1 cellular context compared by ENCODE assay signal in genomic region chr1:33255347-33256311, GRCh38.
TF ChIP-seq lines count a peak whose summit lies in the region.

No MANE protein-coding gene starts in this region.

TF ChIP-seq in HepG2, 621 proteins besides CTCF, POLR2A, EP300 and RAD21 (continued from another document and continues in another):
- TF ChIP-seq E2F2 (CRISPR knock-in tag; IDR thresholded peaks at IDR 0.05; ENCODE audit: borderline replicate concordance) (no peak), ZNF639 (CRISPR knock-in tag; conservative IDR thresholded peaks at IDR 0.05) (0 out of 2 replicates have a peak, but pooled peaks have one; percentile 48), ZBTB21 (CRISPR knock-in tag; IDR thresholded peaks at IDR 0.05) (no peak), TFE3 (CRISPR knock-in tag; IDR thresholded peaks at IDR 0.05) (no peak), DR1 (CRISPR knock-in tag; IDR thresholded peaks at IDR 0.05) (no peak), ZNF138 (CRISPR knock-in tag; IDR thresholded peaks at IDR 0.05; ENCODE audit: low read depth) (no peak), TCF7L2 (IDR thresholded peaks at IDR 0.05; ENCODE audit: low read depth, low read length) (no peak), THYN1 (CRISPR knock-in tag; IDR thresholded peaks at IDR 0.05; ENCODE audit: borderline replicate concordance, low read depth) (no peak), HBP1 (CRISPR knock-in tag; IDR thresholded peaks at IDR 0.05; ENCODE audit: low read depth) (0 out of 2 replicates have a peak, but pooled peaks have one; percentile 45), KAT7 (CRISPR knock-in tag; IDR thresholded peaks at IDR 0.05; ENCODE audit: borderline replicate concordance) (no peak), SMYD3 (CRISPR knock-in tag; IDR thresholded peaks at IDR 0.05) (no peak), CENPBD1 (CRISPR knock-in tag; IDR thresholded peaks at IDR 0.05; ENCODE audit: borderline replicate concordance, low read depth) (no peak), ATF7 (IDR thresholded peaks at IDR 0.05) (no peak), ATF7 (CRISPR knock-in tag; IDR thresholded peaks at IDR 0.05) (no peak), KDM1A (CRISPR knock-in tag; IDR thresholded peaks at IDR 0.05) (no peak), RBM39 (IDR thresholded peaks at IDR 0.05; ENCODE audit: low read depth, low read length, poor library complexity, severe bottlenecking) (no peak), ATF6 (CRISPR knock-in tag; conservative IDR thresholded peaks at IDR 0.05) (no peak), ZNF670 (CRISPR knock-in tag; IDR thresholded peaks at IDR 0.05; ENCODE audit: borderline replicate concordance) (no peak), ZNF142 (CRISPR knock-in tag; IDR thresholded peaks at IDR 0.05) (no peak), RFX5 (IDR thresholded peaks at IDR 0.05; ENCODE audit: low read depth, low read length) (no peak), ZNF337 (CRISPR knock-in tag; IDR thresholded peaks at IDR 0.05; ENCODE audit: borderline replicate concordance, low read depth) (no peak), TCF7 (IDR thresholded peaks at IDR 0.05; ENCODE audit: low read depth) (no peak), ISX (CRISPR knock-in tag; conservative IDR thresholded peaks at IDR 0.05) (no peak), KMT2B (CRISPR knock-in tag; IDR thresholded peaks at IDR 0.05) (no peak), ZNF784 (CRISPR knock-in tag; IDR thresholded peaks at IDR 0.05; ENCODE audit: borderline replicate concordance) (peak; percentile 53; the same call in 1 of the 2 replicates), ZFP62 (CRISPR knock-in tag; IDR thresholded peaks at IDR 0.05) (no peak), ZNF280B (CRISPR knock-in tag; IDR thresholded peaks at IDR 0.05; ENCODE audit: borderline replicate concordance) (no peak), ZNF333 (CRISPR knock-in tag; IDR thresholded peaks at IDR 0.05; ENCODE audit: borderline replicate concordance) (no peak), CENPT (CRISPR knock-in tag; IDR thresholded peaks at IDR 0.05; ENCODE audit: low read depth) (no peak), XBP1 (CRISPR knock-in tag; IDR thresholded peaks at IDR 0.05) (no peak), FOXM1 (CRISPR knock-in tag; IDR thresholded peaks at IDR 0.05) (no peak), DZIP1 (CRISPR knock-in tag; IDR thresholded peaks at IDR 0.05) (no peak), ZNF7 (CRISPR knock-in tag; IDR thresholded peaks at IDR 0.05) (no peak), ZNF496 (CRISPR knock-in tag; IDR thresholded peaks at IDR 0.05; ENCODE audit: insufficient replicate concordance) (no peak), ZNF160 (CRISPR knock-in tag; IDR thresholded peaks at IDR 0.05) (no peak; the same call in 1 of the 2 replicates)
